ENCODE assay signal across 1 cellular context in the genomic region with DNA sequence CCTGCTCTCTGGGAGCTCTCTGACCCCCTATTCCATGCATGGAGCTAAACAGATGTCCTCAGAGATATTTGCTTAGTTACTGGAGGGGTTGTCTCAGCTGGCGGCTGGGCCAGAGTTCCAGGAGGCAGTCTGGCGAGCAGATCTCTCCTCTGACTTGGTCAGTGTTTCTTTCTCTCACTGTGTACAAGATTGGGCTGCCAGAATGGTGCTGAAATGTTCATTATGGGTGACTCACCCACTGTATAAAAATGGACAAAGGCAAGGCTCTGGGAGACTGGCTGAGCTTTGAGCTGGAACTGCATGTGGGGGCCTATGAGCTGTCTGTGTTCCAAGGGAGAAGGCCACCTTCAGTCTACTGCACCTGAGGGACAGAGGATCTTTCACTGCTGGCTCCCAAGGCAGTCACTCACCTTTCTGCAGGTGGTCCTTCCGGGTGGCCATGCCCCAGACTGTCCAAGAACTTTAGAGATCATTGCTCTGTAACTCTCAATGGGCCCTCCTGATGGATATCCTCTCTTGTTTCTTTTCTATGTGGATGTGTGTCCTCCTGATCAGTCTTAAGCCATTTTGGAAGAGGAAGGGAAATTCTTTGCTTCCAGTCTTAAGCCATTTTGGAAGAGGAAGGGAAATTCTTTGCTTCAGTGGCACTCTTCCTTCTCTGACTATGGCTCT.
A peak's percentile ranks its signal among the peaks of the same experiment; 100 is the strongest.
TF ChIP-seq lines count a peak whose summit lies in the region.

No MANE protein-coding gene starts in this region.

TF ChIP-seq in K562, 482 proteins besides CTCF, POLR2A, EP300 and RAD21 (continued from another document):
- TF ChIP-seq, protein P1, sequence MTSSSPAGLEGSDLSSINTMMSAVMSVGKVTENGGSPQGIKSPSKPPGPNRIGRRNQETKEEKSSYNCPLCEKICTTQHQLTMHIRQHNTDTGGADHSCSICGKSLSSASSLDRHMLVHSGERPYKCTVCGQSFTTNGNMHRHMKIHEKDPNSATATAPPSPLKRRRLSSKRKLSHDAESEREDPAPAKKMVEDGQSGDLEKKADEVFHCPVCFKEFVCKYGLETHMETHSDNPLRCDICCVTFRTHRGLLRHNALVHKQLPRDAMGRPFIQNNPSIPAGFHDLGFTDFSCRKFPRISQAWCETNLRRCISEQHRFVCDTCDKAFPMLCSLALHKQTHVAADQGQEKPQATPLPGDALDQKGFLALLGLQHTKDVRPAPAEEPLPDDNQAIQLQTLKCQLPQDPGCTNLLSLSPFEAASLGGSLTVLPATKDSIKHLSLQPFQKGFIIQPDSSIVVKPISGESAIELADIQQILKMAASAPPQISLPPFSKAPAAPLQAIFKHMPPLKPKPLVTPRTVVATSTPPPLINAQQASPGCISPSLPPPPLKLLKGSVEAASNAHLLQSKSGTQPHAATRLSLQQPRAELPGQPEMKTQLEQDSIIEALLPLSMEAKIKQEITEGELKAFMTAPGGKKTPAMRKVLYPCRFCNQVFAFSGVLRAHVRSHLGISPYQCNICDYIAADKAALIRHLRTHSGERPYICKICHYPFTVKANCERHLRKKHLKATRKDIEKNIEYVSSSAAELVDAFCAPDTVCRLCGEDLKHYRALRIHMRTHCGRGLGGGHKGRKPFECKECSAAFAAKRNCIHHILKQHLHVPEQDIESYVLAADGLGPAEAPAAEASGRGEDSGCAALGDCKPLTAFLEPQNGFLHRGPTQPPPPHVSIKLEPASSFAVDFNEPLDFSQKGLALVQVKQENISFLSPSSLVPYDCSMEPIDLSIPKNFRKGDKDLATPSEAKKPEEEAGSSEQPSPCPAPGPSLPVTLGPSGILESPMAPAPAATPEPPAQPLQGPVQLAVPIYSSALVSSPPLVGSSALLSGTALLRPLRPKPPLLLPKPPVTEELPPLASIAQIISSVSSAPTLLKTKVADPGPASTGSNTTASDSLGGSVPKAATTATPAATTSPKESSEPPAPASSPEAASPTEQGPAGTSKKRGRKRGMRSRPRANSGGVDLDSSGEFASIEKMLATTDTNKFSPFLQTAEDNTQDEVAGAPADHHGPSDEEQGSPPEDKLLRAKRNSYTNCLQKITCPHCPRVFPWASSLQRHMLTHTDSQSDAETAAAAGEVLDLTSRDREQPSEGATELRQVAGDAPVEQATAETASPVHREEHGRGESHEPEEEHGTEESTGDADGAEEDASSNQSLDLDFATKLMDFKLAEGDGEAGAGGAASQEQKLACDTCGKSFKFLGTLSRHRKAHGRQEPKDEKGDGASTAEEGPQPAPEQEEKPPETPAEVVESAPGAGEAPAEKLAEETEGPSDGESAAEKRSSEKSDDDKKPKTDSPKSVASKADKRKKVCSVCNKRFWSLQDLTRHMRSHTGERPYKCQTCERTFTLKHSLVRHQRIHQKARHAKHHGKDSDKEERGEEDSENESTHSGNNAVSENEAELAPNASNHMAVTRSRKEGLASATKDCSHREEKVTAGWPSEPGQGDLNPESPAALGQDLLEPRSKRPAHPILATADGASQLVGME (CRISPR knock-in tag; IDR thresholded peaks at IDR 0.05), result no peak
- TF ChIP-seq SMAD3 (CRISPR knock-in tag; conservative IDR thresholded peaks at IDR 0.05), result 0 out of 2 replicates have a peak, but pooled peaks have one; percentile 11
- TF ChIP-seq, protein P2, sequence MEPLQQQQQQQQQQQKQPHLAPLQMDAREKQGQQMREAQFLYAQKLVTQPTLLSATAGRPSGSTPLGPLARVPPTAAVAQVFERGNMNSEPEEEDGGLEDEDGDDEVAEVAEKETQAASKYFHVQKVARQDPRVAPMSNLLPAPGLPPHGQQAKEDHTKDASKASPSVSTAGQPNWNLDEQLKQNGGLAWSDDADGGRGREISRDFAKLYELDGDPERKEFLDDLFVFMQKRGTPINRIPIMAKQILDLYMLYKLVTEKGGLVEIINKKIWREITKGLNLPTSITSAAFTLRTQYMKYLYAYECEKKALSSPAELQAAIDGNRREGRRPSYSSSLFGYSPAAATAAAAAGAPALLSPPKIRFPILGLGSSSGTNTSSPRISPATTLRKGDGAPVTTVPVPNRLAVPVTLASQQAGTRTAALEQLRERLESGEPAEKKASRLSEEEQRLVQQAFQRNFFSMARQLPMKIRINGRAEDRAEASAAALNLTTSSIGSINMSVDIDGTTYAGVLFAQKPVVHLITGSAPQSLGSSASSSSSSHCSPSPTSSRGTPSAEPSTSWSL (CRISPR knock-in tag; IDR thresholded peaks at IDR 0.05; ENCODE audit: borderline replicate concordance), result no peak
- no peak for TF ChIP-seq NCOA2 (IDR thresholded peaks at IDR 0.05; ENCODE audit: partially characterized antibody in 2 of 2)
- no peak; the same call in 1 of the 2 replicates for TF ChIP-seq JUN (IDR thresholded peaks at IDR 0.05; ENCODE audit: borderline replicate concordance, low read depth, low read length)
- TF ChIP-seq JUN (CRISPR knock-in tag; IDR thresholded peaks at IDR 0.05; ENCODE audit: borderline replicate concordance), result no peak
- TF ChIP-seq, protein P3, sequence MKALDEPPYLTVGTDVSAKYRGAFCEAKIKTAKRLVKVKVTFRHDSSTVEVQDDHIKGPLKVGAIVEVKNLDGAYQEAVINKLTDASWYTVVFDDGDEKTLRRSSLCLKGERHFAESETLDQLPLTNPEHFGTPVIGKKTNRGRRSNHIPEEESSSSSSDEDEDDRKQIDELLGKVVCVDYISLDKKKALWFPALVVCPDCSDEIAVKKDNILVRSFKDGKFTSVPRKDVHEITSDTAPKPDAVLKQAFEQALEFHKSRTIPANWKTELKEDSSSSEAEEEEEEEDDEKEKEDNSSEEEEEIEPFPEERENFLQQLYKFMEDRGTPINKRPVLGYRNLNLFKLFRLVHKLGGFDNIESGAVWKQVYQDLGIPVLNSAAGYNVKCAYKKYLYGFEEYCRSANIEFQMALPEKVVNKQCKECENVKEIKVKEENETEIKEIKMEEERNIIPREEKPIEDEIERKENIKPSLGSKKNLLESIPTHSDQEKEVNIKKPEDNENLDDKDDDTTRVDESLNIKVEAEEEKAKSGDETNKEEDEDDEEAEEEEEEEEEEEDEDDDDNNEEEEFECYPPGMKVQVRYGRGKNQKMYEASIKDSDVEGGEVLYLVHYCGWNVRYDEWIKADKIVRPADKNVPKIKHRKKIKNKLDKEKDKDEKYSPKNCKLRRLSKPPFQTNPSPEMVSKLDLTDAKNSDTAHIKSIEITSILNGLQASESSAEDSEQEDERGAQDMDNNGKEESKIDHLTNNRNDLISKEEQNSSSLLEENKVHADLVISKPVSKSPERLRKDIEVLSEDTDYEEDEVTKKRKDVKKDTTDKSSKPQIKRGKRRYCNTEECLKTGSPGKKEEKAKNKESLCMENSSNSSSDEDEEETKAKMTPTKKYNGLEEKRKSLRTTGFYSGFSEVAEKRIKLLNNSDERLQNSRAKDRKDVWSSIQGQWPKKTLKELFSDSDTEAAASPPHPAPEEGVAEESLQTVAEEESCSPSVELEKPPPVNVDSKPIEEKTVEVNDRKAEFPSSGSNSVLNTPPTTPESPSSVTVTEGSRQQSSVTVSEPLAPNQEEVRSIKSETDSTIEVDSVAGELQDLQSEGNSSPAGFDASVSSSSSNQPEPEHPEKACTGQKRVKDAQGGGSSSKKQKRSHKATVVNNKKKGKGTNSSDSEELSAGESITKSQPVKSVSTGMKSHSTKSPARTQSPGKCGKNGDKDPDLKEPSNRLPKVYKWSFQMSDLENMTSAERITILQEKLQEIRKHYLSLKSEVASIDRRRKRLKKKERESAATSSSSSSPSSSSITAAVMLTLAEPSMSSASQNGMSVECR (CRISPR knock-in tag; IDR thresholded peaks at IDR 0.05), result no peak
- no peak for TF ChIP-seq MCM2 (IDR thresholded peaks at IDR 0.05; ENCODE audit: low read depth)
- no peak for TF ChIP-seq SMARCA4 (IDR thresholded peaks at IDR 0.05)
- TF ChIP-seq PML (IDR thresholded peaks at IDR 0.05; ENCODE audit: low read length), result no peak
- TF ChIP-seq DPF2 (IDR thresholded peaks at IDR 0.05), result no peak
- TF ChIP-seq MCM3 (IDR thresholded peaks at IDR 0.05), result no peak
- no peak; the same call in 1 of the 2 replicates for TF ChIP-seq NFE2L1 (tag; IDR thresholded peaks at IDR 0.05; ENCODE audit: borderline replicate concordance, low read depth)
- no peak for TF ChIP-seq ZFP36 (IDR thresholded peaks at IDR 0.05; ENCODE audit: low read depth, low read length, partially characterized antibody)
- no peak for TF ChIP-seq KDM2B (CRISPR knock-in tag; IDR thresholded peaks at IDR 0.05)
- no peak for TF ChIP-seq DIDO1 (tag; IDR thresholded peaks at IDR 0.05; ENCODE audit: low read depth)
- TF ChIP-seq SMARCA5 (IDR thresholded peaks at IDR 0.05), result no peak
- TF ChIP-seq, protein P4, sequence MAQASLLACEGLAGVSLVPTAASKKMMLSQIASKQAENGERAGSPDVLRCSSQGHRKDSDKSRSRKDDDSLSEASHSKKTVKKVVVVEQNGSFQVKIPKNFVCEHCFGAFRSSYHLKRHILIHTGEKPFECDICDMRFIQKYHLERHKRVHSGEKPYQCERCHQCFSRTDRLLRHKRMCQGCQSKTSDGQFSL (CRISPR knock-in tag; IDR thresholded peaks at IDR 0.05), result no peak
- TF ChIP-seq, protein P4 (tag; IDR thresholded peaks at IDR 0.05), result no peak
- no peak for TF ChIP-seq ZNF830 (CRISPR knock-in tag; IDR thresholded peaks at IDR 0.05)
- TF ChIP-seq ZNF133 (CRISPR knock-in tag; IDR thresholded peaks at IDR 0.05), result no peak
- no peak for TF ChIP-seq KLF10 (CRISPR knock-in tag; IDR thresholded peaks at IDR 0.05)
- TF ChIP-seq NCOA1 (IDR thresholded peaks at IDR 0.05; ENCODE audit: low read depth), result no peak
- TF ChIP-seq STAT5A (IDR thresholded peaks at IDR 0.05; ENCODE audit: borderline replicate concordance, low read length), result no peak
- TF ChIP-seq NR3C1 (CRISPR knock-in tag; IDR thresholded peaks at IDR 0.05), result no peak
- TF ChIP-seq POLR2AphosphoS5 (IDR thresholded peaks at IDR 0.05; ENCODE audit: control insufficient read depth, insufficient read depth, low read depth, low read length), result no peak
- TF ChIP-seq XRCC5 (IDR thresholded peaks at IDR 0.05; ENCODE audit: low read depth, low read length), result no peak
- no peak for TF ChIP-seq L3MBTL2 (IDR thresholded peaks at IDR 0.05)
- no peak for TF ChIP-seq NEUROD1 (IDR thresholded peaks at IDR 0.05; ENCODE audit: borderline replicate concordance, low read depth, low read length, partially characterized antibody)
- TF ChIP-seq ILK (tag; IDR thresholded peaks at IDR 0.05; ENCODE audit: borderline replicate concordance, low read depth), result peak; percentile 37; the same call in 1 of the 2 replicates
- TF ChIP-seq ETV5 (CRISPR knock-in tag; IDR thresholded peaks at IDR 0.05; ENCODE audit: low read depth), result no peak
- TF ChIP-seq CBX8 (IDR thresholded peaks at IDR 0.05; ENCODE audit: borderline replicate concordance, extremely low read depth, low read depth, low read length, poor library complexity, severe bottlenecking), result no peak
- no peak for TF ChIP-seq MTA1 (IDR thresholded peaks at IDR 0.05; ENCODE audit: borderline replicate concordance)
- TF ChIP-seq SUPT5H (IDR thresholded peaks at IDR 0.05), result no peak
- TF ChIP-seq LEF1 (IDR thresholded peaks at IDR 0.05), result no peak
- no peak for TF ChIP-seq CBX5 (IDR thresholded peaks at IDR 0.05; ENCODE audit: borderline replicate concordance, low read depth)
- TF ChIP-seq NFXL1 (CRISPR knock-in tag; IDR thresholded peaks at IDR 0.05), result no peak
